ENCODE assay signal across 18 cellular contexts in genomic region chr9:110573305-110573704, GRCh38. TPM values are rescaled to one million over a fixed set of nuclear protein-coding genes. Genes with fewer than 3 reads are reported as not detected.
DNase-seq lines count a peak whose midpoint lies in the region; FAIRE-seq lines count a peak whose summit lies in the region.
"Had no signal": no experiment of that assay in that cellular context is flagged by ENCODE, and none has a peak within 500 bp of the region (broad histone marks: within the 10 kb centered on the region; RNA-seq: fewer than 3 reads in every experiment).

No MANE protein-coding gene starts in this region.

- intact Hi-C loops in cardiac septum (cut with DNase I): no loop called here

- DNase-seq in NCI-H748 (lab: John Stamatoyannopoulos, UW; ENCODE audit: unreplicated experiment): peak; percentile 25
- DNase-seq in NCI-H748 treated with DMSO at 0.1 percent for 48 hours (lab: John Stamatoyannopoulos, UW): no peak
- DNase-seq in RPMI7951 (ENCODE audit: low read depth): peak; percentile 23
- peak; percentile 65 for DNase-seq in islet precursor cell
- DNase-seq in urothelium cell line (ENCODE audit: low spot score): peak; percentile 27
- DNase-seq in HK-2 (ENCODE audit: unreplicated experiment): no peak
- no peak for DNase-seq in DMS53 (lab: John Stamatoyannopoulos, UW)
- no peak for DNase-seq in cardiac septum (ENCODE audit: low spot score)
- DNase-seq: ACHN; CD4-positive, CD25-positive, alpha-beta regulatory T cell; DMS79; EL; HCEC 1CT had no signal

- no peak for FAIRE-seq in urothelium cell line (lab: Jason Lieb, UNC)
- FAIRE-seq: G401.6, GM12892, GM19239, H1 had no signal

RNA-seq across cellular contexts. Expression of gene SVEP1, which starts 6.2 kb away (rescaled TPM):
- 10.9 and 17.2 TPM in 2 replicates for total RNA-seq in RPMI7951 (2014; rRNA removed; shearing (Covaris generic))
- 6.7 TPM for total RNA-seq in cardiac septum
- total RNA-seq: A172 had no signal

Comparison
In these comparisons a context has a peak if more than half of its experiments do, and no peak if none do; other contexts are left out.
1. DNase-seq: peak in NCI-H748 (single experiment), RPMI7951 (single experiment), islet precursor cell (single experiment) and urothelium cell line (single experiment); none in NCI-H748 treated with DMSO at 0.1 percent for 48 hours (single experiment), HK-2 (single experiment), DMS53 (single experiment) and cardiac septum (single experiment).